ENCODE assay signal across 22 cellular contexts in the genomic region with DNA sequence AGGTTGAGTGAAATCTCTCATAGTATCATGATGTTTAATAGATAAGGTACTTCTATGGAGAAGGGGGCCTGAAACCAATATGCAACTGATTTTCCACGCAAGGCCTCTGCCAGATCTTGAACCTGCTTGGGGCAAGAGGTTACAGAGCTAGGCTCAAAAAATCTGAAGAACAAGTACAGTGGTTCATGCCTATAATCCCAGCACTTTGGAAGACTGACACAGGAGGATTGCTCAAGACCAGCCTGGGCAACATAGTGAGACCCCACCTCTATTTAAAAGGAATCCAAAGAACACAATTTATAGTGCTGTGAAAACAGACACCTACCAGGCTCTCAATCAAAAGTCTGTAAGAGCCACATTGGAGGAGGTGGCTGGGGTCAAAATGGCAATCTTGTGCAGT. TPM values are rescaled to one million over a fixed set of nuclear protein-coding genes. Genes with fewer than 3 reads are reported as not detected.
DNase-seq lines count a peak whose midpoint lies in the region; ATAC-seq, FAIRE-seq and TF ChIP-seq lines count a peak whose summit lies in the region.
"Had no signal": no experiment of that assay in that cellular context is flagged by ENCODE, and none has a peak within 500 bp of the region (broad histone marks: within the 10 kb centered on the region; RNA-seq: fewer than 3 reads in every experiment).

No MANE protein-coding gene starts in this region.

- H3K36me3 ChIP-seq in HepG2 (replicated peaks in 1 of 2; ENCODE audit: control insufficient read depth in 1 of 2, insufficient read depth in 2 of 2, low read length in 2 of 2) (peaks cover 21 to 87% of the 10 kb centered on the region in 2 experiments), right lobe of liver (peaks cover 5 to 75% (median 42%) of the 10 kb centered on the region in 4 donors), esophagus muscularis mucosa (peaks cover 54 to 99% (median 86%) of the 10 kb centered on the region in 4 donors), gastrocnemius medialis (peaks cover 10 to 66% of the 10 kb centered on the region in 2 donors)

- H3K27ac Mint-ChIP-seq in stimulated activated naive B cell treated with anti-CD40 and anti-IgM and Interleukin-4, amounts not matched to agents 10 μg/mL and 1 μg/mL and 100 μg/mL, for 72 hours, result peak overlapping the region; percentile 3
- H3K27ac Mint-ChIP-seq: B cell; CD4-positive, alpha-beta T cell; CD8-positive, alpha-beta T cell had no signal

- no peak for ATAC-seq in HepG2
- no peak for ATAC-seq in right lobe of liver
- no peak for ATAC-seq in stimulated activated naive B cell treated with anti-CD40 and anti-IgM and Interleukin-4, amounts not matched to agents 10 μg/mL and 1 μg/mL and 100 μg/mL, for 72 hours (replicated peaks)
- ATAC-seq in gastrocnemius medialis, result no peak
- no peak for ATAC-seq in HG02973 (IDR thresholded peaks at IDR 0.05; ENCODE audit: unreplicated experiment)
- ATAC-seq: A549; CD8-positive, alpha-beta T cell had no signal

- no peak overlapping the region for H2AFZ ChIP-seq in HepG2 (ENCODE audit: low read length)

- TF ChIP-seq POLR2A in HepG2 (IDR thresholded peaks at IDR 0.05; ENCODE audit: insufficient read depth in 1 of 2, low read depth in 2 of 2, low read length in 2 of 2) (no peak), right lobe of liver (IDR thresholded peaks at IDR 0.05) (no peak), esophagus muscularis mucosa (IDR thresholded peaks at IDR 0.05; ENCODE audit: low read depth) (no peak), gastrocnemius medialis (IDR thresholded peaks at IDR 0.05) (no peak)

- peaks cover 0 to 3% of the 10 kb centered on the region in 2 donors for H3K9me3 Mint-ChIP-seq in stimulated activated naive B cell treated with anti-CD40 and anti-IgM and Interleukin-4, amounts not matched to agents 10 μg/mL and 1 μg/mL and 100 μg/mL, for 72 hours
- H3K9me3 Mint-ChIP-seq: CD4-positive, alpha-beta T cell; CD8-positive, alpha-beta T cell had no signal

- H3K9me3 ChIP-seq in HepG2 (ENCODE audit: low read length), result no peaks in the 10 kb centered on the region
- H3K9me3 ChIP-seq in right lobe of liver, result no peaks in the 10 kb centered on the region
- H3K9me3 ChIP-seq in esophagus muscularis mucosa, result no peaks in the 10 kb centered on the region
- no peaks in the 10 kb centered on the region for H3K9me3 ChIP-seq in gastrocnemius medialis
- H3K9me3 ChIP-seq: Caco-2 had no signal

- no TSS peak for BruUV-seq in HepG2 (replicated peaks; lab: Mats Ljungman, UMichigan)

- no peak for TF ChIP-seq EP300 in HepG2 (IDR thresholded peaks at IDR 0.05; ENCODE audit: low read depth in 2 of 2, low read length in 2 of 2)
- TF ChIP-seq EP300 in HepG2 (CRISPR knock-in tag; IDR thresholded peaks at IDR 0.05; ENCODE audit: borderline replicate concordance), result no peak
- TF ChIP-seq EP300 in esophagus muscularis mucosa (IDR thresholded peaks at IDR 0.05), result no peak

- DNase-seq in HepG2 (ENCODE audit: low spot score) (no peak), right lobe of liver (no peak), esophagus muscularis mucosa (ENCODE audit: extremely low spot score) (peak; percentile 57), gastrocnemius medialis (no peak)
- no peak for DNase-seq in stimulated activated naive B cell treated with anti-CD40 and anti-IgM and Interleukin-4, amounts not matched to agents 10 μg/mL and 1 μg/mL and 100 μg/mL, for 72 hours
- DNase-seq: AML-193; Caco-2; Calu3; CD4-positive, alpha-beta T cell; CD8-positive, alpha-beta T cell; DMS79 treated with DMSO at 0.1 percent for 48 hours; GF-D8 had no signal

- 100% methylated on average over 1 of the region's 1 CpG for WGBS in HepG2 (ENCODE audit: low lambda C conversion rate)
- WGBS in right lobe of liver (ENCODE audit: insufficient coverage, low coverage, low lambda C conversion rate, missing lambda C conversion rate), result 83% methylated on average over 1 of the region's 1 CpG
- 90% methylated on average over 1 of the region's 1 CpG for WGBS in esophagus muscularis mucosa

- intact Hi-C loops in HepG2 (cut with micrococcal nuclease; ENCODE audit: unreplicated experiment), result no loop called here
- intact Hi-C loops in right lobe of liver (cut with DNase I), result no loop called here
- intact Hi-C loops in esophagus muscularis mucosa (cut with DNase I), result no loop called here
- intact Hi-C loops in gastrocnemius medialis (cut with DNase I; ENCODE audit: low total_unique reads), result no loop called here

- H3K4me1 Mint-ChIP-seq in stimulated activated naive B cell treated with anti-CD40 and anti-IgM and Interleukin-4, amounts not matched to agents 10 μg/mL and 1 μg/mL and 100 μg/mL, for 72 hours, result peaks cover 0 to 10% of the 10 kb centered on the region in 2 donors
- H3K4me1 Mint-ChIP-seq: B cell had no signal

- H4K20me1 ChIP-seq in HepG2 (ENCODE audit: insufficient read depth, low read length), result no peaks in the 10 kb centered on the region

- H3K4me2 ChIP-seq in HepG2 (ENCODE audit: low read depth, low read length), result no peak overlapping the region
- H3K4me2 ChIP-seq: A549; BLaER1 treated with 17β-estradiol and CSF1 and Interleukin-3, amounts not matched to agents 10 nM and 100 nM had no signal

- peaks cover 49 to 75% of the 10 kb centered on the region in 2 donors for H3K36me3 Mint-ChIP-seq in stimulated activated naive B cell treated with anti-CD40 and anti-IgM and Interleukin-4, amounts not matched to agents 10 μg/mL and 1 μg/mL and 100 μg/mL, for 72 hours

- no peak overlapping the region for H3K27ac ChIP-seq in HepG2 (ENCODE audit: extremely low read length, insufficient read depth, low read length)
- no peak overlapping the region for H3K27ac ChIP-seq in right lobe of liver
- no peak overlapping the region for H3K27ac ChIP-seq in esophagus muscularis mucosa (replicated peaks in 1 of 4)
- no peak overlapping the region for H3K27ac ChIP-seq in gastrocnemius medialis
- H3K27ac ChIP-seq: 22Rv1; A549; BLaER1 treated with 17β-estradiol and CSF1 and Interleukin-3, amounts not matched to agents 10 nM and 100 nM; C4-2B had no signal

- no peaks in the 10 kb centered on the region for H3K79me2 ChIP-seq in HepG2 (ENCODE audit: insufficient read depth, low read length)

- no peaks in the 10 kb centered on the region for H3K27me3 Mint-ChIP-seq in stimulated activated naive B cell treated with anti-CD40 and anti-IgM and Interleukin-4, amounts not matched to agents 10 μg/mL and 1 μg/mL and 100 μg/mL, for 72 hours
- H3K27me3 Mint-ChIP-seq: B cell; CD4-positive, alpha-beta T cell had no signal

- TF ChIP-seq CTCF in HepG2 (CRISPR knock-in tag; IDR thresholded peaks at IDR 0.05) (no peak), right lobe of liver (IDR thresholded peaks at IDR 0.05) (no peak), esophagus muscularis mucosa (IDR thresholded peaks at IDR 0.05) (no peak), gastrocnemius medialis (IDR thresholded peaks at IDR 0.05 in 4 of 5, conservative IDR thresholded peaks at IDR 0.05 in 1 of 5) (no peak)

- H3K9ac ChIP-seq in HepG2 (ENCODE audit: insufficient read depth, low read depth, low read length), result no peak overlapping the region
- H3K9ac ChIP-seq: BLaER1 treated with 17β-estradiol and CSF1 and Interleukin-3, amounts not matched to agents 10 nM and 100 nM had no signal

- H3K4me3 ChIP-seq in HepG2 (replicated peaks in 1 of 3; ENCODE audit: insufficient read depth in 1 of 3, low read depth in 2 of 3, low read length in 3 of 3) (no peak overlapping the region), right lobe of liver (no peak overlapping the region), esophagus muscularis mucosa (no peak overlapping the region), gastrocnemius medialis (no peak overlapping the region)
- H3K4me3 ChIP-seq: A549; BLaER1 treated with 17β-estradiol and CSF1 and Interleukin-3, amounts not matched to agents 10 nM and 100 nM had no signal

- H3K27me3 ChIP-seq in HepG2 (ENCODE audit: control insufficient read depth in 1 of 2, insufficient read depth in 2 of 2, low read length in 2 of 2), result no peaks in the 10 kb centered on the region
- H3K27me3 ChIP-seq in right lobe of liver, result no peaks in the 10 kb centered on the region
- H3K27me3 ChIP-seq in esophagus muscularis mucosa, result no peaks in the 10 kb centered on the region
- no peaks in the 10 kb centered on the region for H3K27me3 ChIP-seq in gastrocnemius medialis
- H3K27me3 ChIP-seq: BLaER1 treated with 17β-estradiol and CSF1 and Interleukin-3, amounts not matched to agents 10 nM and 100 nM had no signal

- POLR2A ChIA-PET in HepG2 (lab: Yijun Ruan, JAX), result no interaction called here

- TF ChIP-seq RAD21 in HepG2 (CRISPR knock-in tag; IDR thresholded peaks at IDR 0.05), result no peak

- FAIRE-seq in HepG2 (lab: Jason Lieb, UNC), result no peak
- FAIRE-seq: A549, D721Med, G401.6, GM12891, GM19239 had no signal

- H3K4me1 ChIP-seq in HepG2 (ENCODE audit: insufficient read depth, low read length) (no peaks in the 10 kb centered on the region), right lobe of liver (no peaks in the 10 kb centered on the region), esophagus muscularis mucosa (no peaks in the 10 kb centered on the region), gastrocnemius medialis (no peaks in the 10 kb centered on the region)
- H3K4me1 ChIP-seq: A549; BLaER1 treated with 17β-estradiol and CSF1 and Interleukin-3, amounts not matched to agents 10 nM and 100 nM; Caco-2 had no signal

- no peak overlapping the region for H3K4me3 Mint-ChIP-seq in stimulated activated naive B cell treated with anti-CD40 and anti-IgM and Interleukin-4, amounts not matched to agents 10 μg/mL and 1 μg/mL and 100 μg/mL, for 72 hours
- H3K4me3 Mint-ChIP-seq: B cell; CD4-positive, alpha-beta T cell; CD8-positive, alpha-beta T cell had no signal

- in situ Hi-C loops in HepG2 (cut with HindIII; ENCODE audit: extremely low pct_ligation_motif_present, low pct_unique_long_range_greater_than_20kb) (no loop called here), gastrocnemius medialis (cut with MboI; ENCODE audit: low sequenced_read_pairs in 4 of 4) (no loop called here)

- CTCF ChIA-PET in HepG2 (lab: Yijun Ruan, JAX; ENCODE audit: low intra/inter-chr PET ratio, low total read pairs), result no interaction called here

RNA-seq across cellular contexts. Expression of gene HADHA, which starts 28.6 kb away (rescaled TPM):
- total RNA-seq in HepG2 (2016; rRNA removed; fragmentation: Illumina TruSeq; extraction: Trizol) (270 and 385 TPM in 2 replicates), right lobe of liver (100 to 1,000 TPM; 115 to 246 (median 160) TPM), esophagus muscularis mucosa (100 to 1,000 TPM; 155 to 266 (median 175) TPM), gastrocnemius medialis (100 to 1,000 TPM; 443 to 480 (median 462) TPM)
- total RNA-seq in HepG2 (2016; cell fraction: cytosol; rRNA removed; fragmentation: Illumina TruSeq; extraction: Trizol; ENCODE audit: low read depth), result 28.5 and 37.3 TPM in 2 replicates
- total RNA-seq in HepG2 (2016; cell fraction: insoluble cytoplasmic fraction; rRNA removed; fragmentation: Illumina TruSeq; extraction: Trizol), result 269 and 366 TPM in 2 replicates
- total RNA-seq in HepG2 (2016; cell fraction: membrane; rRNA removed; fragmentation: Illumina TruSeq; extraction: Trizol), result 91.6 and 115 TPM in 2 replicates
- 133 TPM in 2 replicates for total RNA-seq in HepG2 (2016; cell fraction: nucleus; rRNA removed; fragmentation: Illumina TruSeq; extraction: Trizol)
- 101 and 102 TPM in 2 replicates for polyA plus RNA-seq in HepG2 (2011; rRNA removed)
- polyA plus RNA-seq in HepG2 (2011; cell fraction: cytosol; rRNA removed), result 101 and 123 TPM in 2 replicates
- polyA plus RNA-seq in HepG2 (2011; cell fraction: nucleus; rRNA removed), result 35.5 and 47.7 TPM in 2 replicates
- 178 and 209 TPM in 2 replicates for polyA plus RNA-seq in HepG2 (2012)
- polyA plus RNA-seq in HepG2 (2016; cell fraction: cytosol; fragmentation: Illumina TruSeq; extraction: Trizol; ENCODE audit: low read depth), result 28.3 and 35.5 TPM in 2 replicates
- 311 and 319 TPM in 2 replicates for polyA plus RNA-seq in HepG2 (2016; cell fraction: insoluble cytoplasmic fraction; fragmentation: Illumina TruSeq; extraction: Trizol; ENCODE audit: low read depth)
- 67.7 and 83.6 TPM in 2 replicates for polyA plus RNA-seq in HepG2 (2016; cell fraction: membrane; fragmentation: Illumina TruSeq; extraction: Trizol; ENCODE audit: low read depth)
- polyA plus RNA-seq in HepG2 (2016; cell fraction: nucleus; fragmentation: Illumina TruSeq; extraction: Trizol; ENCODE audit: insufficient read depth, low read depth), result 138 and 139 TPM in 2 replicates
- 135 and 171 TPM in 2 replicates for polyA minus RNA-seq in HepG2 (2011; rRNA and poly(A)+ RNA removed; ENCODE audit: low replicate concordance)
- 120 and 132 TPM in 2 replicates for polyA minus RNA-seq in HepG2 (2011; cell fraction: cytosol; rRNA and poly(A)+ RNA removed)
- 57.7 and 75.8 TPM in 2 replicates for polyA minus RNA-seq in HepG2 (2011; cell fraction: nucleus; rRNA and poly(A)+ RNA removed)

RNA-seq across cellular contexts. Expression of gene HADHB, which starts 28.9 kb away (rescaled TPM):
- total RNA-seq in HepG2 (2016; rRNA removed; fragmentation: Illumina TruSeq; extraction: Trizol) (238 and 304 TPM in 2 replicates), right lobe of liver (100 to 1,000 TPM; 129 to 295 (median 219) TPM), esophagus muscularis mucosa (100 to 1,000 TPM; 163 to 399 (median 192) TPM), gastrocnemius medialis (100 to 1,000 TPM; 719 to 936 (median 781) TPM)
- 27.8 and 28.9 TPM in 2 replicates for total RNA-seq in HepG2 (2016; cell fraction: cytosol; rRNA removed; fragmentation: Illumina TruSeq; extraction: Trizol; ENCODE audit: low read depth)
- 239 and 297 TPM in 2 replicates for total RNA-seq in HepG2 (2016; cell fraction: insoluble cytoplasmic fraction; rRNA removed; fragmentation: Illumina TruSeq; extraction: Trizol)
- total RNA-seq in HepG2 (2016; cell fraction: membrane; rRNA removed; fragmentation: Illumina TruSeq; extraction: Trizol), result 45.3 and 49.2 TPM in 2 replicates
- total RNA-seq in HepG2 (2016; cell fraction: nucleus; rRNA removed; fragmentation: Illumina TruSeq; extraction: Trizol), result 107 and 123 TPM in 2 replicates
- polyA plus RNA-seq in HepG2 (2011; rRNA removed), result 97.1 and 112 TPM in 2 replicates
- polyA plus RNA-seq in HepG2 (2011; cell fraction: cytosol; rRNA removed), result 101 and 128 TPM in 2 replicates
- polyA plus RNA-seq in HepG2 (2011; cell fraction: nucleus; rRNA removed), result 35.3 and 43.0 TPM in 2 replicates
- 78.1 and 124 TPM in 2 replicates for polyA plus RNA-seq in HepG2 (2012)
- polyA plus RNA-seq in HepG2 (2016; cell fraction: cytosol; fragmentation: Illumina TruSeq; extraction: Trizol; ENCODE audit: low read depth), result 19.4 and 19.7 TPM in 2 replicates
- polyA plus RNA-seq in HepG2 (2016; cell fraction: insoluble cytoplasmic fraction; fragmentation: Illumina TruSeq; extraction: Trizol; ENCODE audit: low read depth), result 261 and 264 TPM in 2 replicates
- 31.8 and 34.9 TPM in 2 replicates for polyA plus RNA-seq in HepG2 (2016; cell fraction: membrane; fragmentation: Illumina TruSeq; extraction: Trizol; ENCODE audit: low read depth)
- 130 and 134 TPM in 2 replicates for polyA plus RNA-seq in HepG2 (2016; cell fraction: nucleus; fragmentation: Illumina TruSeq; extraction: Trizol; ENCODE audit: insufficient read depth, low read depth)
- polyA minus RNA-seq in HepG2 (2011; rRNA and poly(A)+ RNA removed; ENCODE audit: low replicate concordance), result 138 and 239 TPM in 2 replicates
- 86.5 and 95.1 TPM in 2 replicates for polyA minus RNA-seq in HepG2 (2011; cell fraction: cytosol; rRNA and poly(A)+ RNA removed)
- 71.3 and 79.6 TPM in 2 replicates for polyA minus RNA-seq in HepG2 (2011; cell fraction: nucleus; rRNA and poly(A)+ RNA removed)

RNA-seq across cellular contexts. Expression of gene GAREM2, which starts 42.9 kb away (rescaled TPM):
- total RNA-seq in HepG2 (2016; rRNA removed; fragmentation: Illumina TruSeq; extraction: Trizol), result 0.31 and 0.38 TPM in 2 replicates
- total RNA-seq in HepG2 (2016; cell fraction: cytosol; rRNA removed; fragmentation: Illumina TruSeq; extraction: Trizol; ENCODE audit: low read depth), result 0.10 and 0.18 TPM in 2 replicates
- 0.35 and 0.36 TPM in 2 replicates for total RNA-seq in HepG2 (2016; cell fraction: insoluble cytoplasmic fraction; rRNA removed; fragmentation: Illumina TruSeq; extraction: Trizol)
- 0.55 and 0.62 TPM in 2 replicates for total RNA-seq in HepG2 (2016; cell fraction: membrane; rRNA removed; fragmentation: Illumina TruSeq; extraction: Trizol)
- total RNA-seq in HepG2 (2016; cell fraction: nucleus; rRNA removed; fragmentation: Illumina TruSeq; extraction: Trizol), result 0.28 and 0.94 TPM in 2 replicates
- polyA plus RNA-seq in HepG2 (2011; rRNA removed), result 0.29 and 0.37 TPM in 2 replicates
- polyA plus RNA-seq in HepG2 (2011; cell fraction: cytosol; rRNA removed), result 0.25 and 0.29 TPM in 2 replicates
- 0.54 and 0.56 TPM in 2 replicates for polyA plus RNA-seq in HepG2 (2011; cell fraction: nucleus; rRNA removed)
- polyA plus RNA-seq in HepG2 (2012), result 0.31 and 0.47 TPM in 2 replicates
- polyA plus RNA-seq in HepG2 (2016; cell fraction: cytosol; fragmentation: Illumina TruSeq; extraction: Trizol; ENCODE audit: low read depth), result 0.35 and 0.49 TPM in 2 replicates
- 0.88 and 1.2 TPM in 2 replicates for polyA plus RNA-seq in HepG2 (2016; cell fraction: insoluble cytoplasmic fraction; fragmentation: Illumina TruSeq; extraction: Trizol; ENCODE audit: low read depth)
- polyA plus RNA-seq in HepG2 (2016; cell fraction: membrane; fragmentation: Illumina TruSeq; extraction: Trizol; ENCODE audit: low read depth), result 0.48 and 0.61 TPM in 2 replicates
- 0.59 and 1.1 TPM in 2 replicates for polyA plus RNA-seq in HepG2 (2016; cell fraction: nucleus; fragmentation: Illumina TruSeq; extraction: Trizol; ENCODE audit: insufficient read depth, low read depth)
- polyA minus RNA-seq in HepG2 (2011; rRNA and poly(A)+ RNA removed; ENCODE audit: low replicate concordance), result 1.0 TPM in 1 of 2 replicates, not detected in the other
- 0.35 and 1.1 TPM in 2 replicates for polyA minus RNA-seq in HepG2 (2011; cell fraction: cytosol; rRNA and poly(A)+ RNA removed)
- 0.25 and 0.26 TPM in 2 replicates for polyA minus RNA-seq in HepG2 (2011; cell fraction: nucleus; rRNA and poly(A)+ RNA removed)
- under 1 TPM in 5 of 6 experiments, not detected in 1; 0.11 to 0.34 (median 0.20) TPM for total RNA-seq in right lobe of liver
- total RNA-seq in esophagus muscularis mucosa, result 1 to 10 TPM; 2.5 to 5.5 (median 3.6) TPM
- total RNA-seq in gastrocnemius medialis, result 1 to 10 TPM in 2 of 4 donors, under 1 TPM in 2; 0.25 to 1.8 (median 0.74) TPM
